ENCODE assay signal across 22 cellular contexts in the genomic region with DNA sequence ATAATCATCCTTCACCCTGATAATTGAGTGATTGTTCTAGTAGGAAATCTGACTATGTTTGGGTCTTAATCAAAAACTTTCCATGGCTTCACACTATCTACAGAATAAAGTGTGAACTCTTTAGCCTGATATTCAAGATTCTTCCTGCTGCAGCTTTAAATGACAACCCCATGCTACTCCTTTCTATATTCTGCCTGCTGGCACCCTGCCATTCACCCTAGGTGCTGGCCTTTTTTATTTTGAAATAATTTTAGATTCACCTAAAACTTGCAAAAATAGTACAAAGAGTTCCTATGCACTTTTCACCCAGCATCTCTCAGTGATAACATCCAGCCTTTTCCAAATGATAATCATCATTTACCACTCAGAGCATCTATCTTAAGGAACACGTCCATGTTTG.
"Had no signal": no experiment of that assay in that cellular context is flagged by ENCODE, and none has a peak within 500 bp of the region (broad histone marks: within the 10 kb centered on the region; RNA-seq: fewer than 3 reads in every experiment).

No MANE protein-coding gene starts in this region.

- H3K9me3 ChIP-seq: colonic mucosa, esophagus squamous epithelium, gastrocnemius medialis, heart right ventricle, left lung, lower lobe of right lung had no signal

- H3K4me3 Mint-ChIP-seq: dendritic cell treated with granulocyte-macrophage colony-stimulating factor and Interleukin-4, amounts not matched to agents 40 ng/mL and 50 ng/mL, for 4 days; effector memory CD8-positive, alpha-beta T cell; endodermal cell had no signal

- H3K36me3 ChIP-seq: colonic mucosa, esophagus squamous epithelium, gastrocnemius medialis, heart right ventricle, left lung, lower lobe of right lung had no signal

- DNase-seq: colonic mucosa; cortex of kidney; effector CD8-positive, alpha-beta T cell; effector memory CD8-positive, alpha-beta T cell; endodermal cell; erythroblast; esophagus squamous epithelium; foreskin fibroblast; foreskin melanocyte; gastrocnemius medialis; glutamatergic neuron; heart right ventricle; hippocampal formation; left cardiac atrium; left lung; left ventricle myocardium superior; lower lobe of right lung; mesenchymal stem cell; midbrain had no signal

- H3K27ac ChIP-seq: colonic mucosa, epithelial cell of prostate, esophagus squamous epithelium, gastrocnemius medialis, heart right ventricle, left lung, lower lobe of right lung had no signal

- H3K27ac Mint-ChIP-seq: dendritic cell treated with granulocyte-macrophage colony-stimulating factor and Interleukin-4, amounts not matched to agents 40 ng/mL and 50 ng/mL, for 4 days; effector memory CD8-positive, alpha-beta T cell; endodermal cell had no signal

- H3K4me3 ChIP-seq: colonic mucosa, esophagus squamous epithelium, gastrocnemius medialis, heart right ventricle, left lung, lower lobe of right lung had no signal

- H3K4me1 ChIP-seq: colonic mucosa, left lung, lower lobe of right lung had no signal

- H3K27me3 ChIP-seq: colonic mucosa, esophagus squamous epithelium, gastrocnemius medialis, heart right ventricle had no signal

- H3K9me3 Mint-ChIP-seq: dendritic cell treated with granulocyte-macrophage colony-stimulating factor and Interleukin-4, amounts not matched to agents 40 ng/mL and 50 ng/mL, for 4 days; effector memory CD8-positive, alpha-beta T cell had no signal

- ATAC-seq: effector memory CD8-positive, alpha-beta T cell; esophagus mucosa; gastrocnemius medialis; heart right ventricle; left cardiac atrium; left lung; left ventricle myocardium superior; lower lobe of right lung had no signal
